ENCODE assay signal across 10 cellular contexts in the genomic region with DNA sequence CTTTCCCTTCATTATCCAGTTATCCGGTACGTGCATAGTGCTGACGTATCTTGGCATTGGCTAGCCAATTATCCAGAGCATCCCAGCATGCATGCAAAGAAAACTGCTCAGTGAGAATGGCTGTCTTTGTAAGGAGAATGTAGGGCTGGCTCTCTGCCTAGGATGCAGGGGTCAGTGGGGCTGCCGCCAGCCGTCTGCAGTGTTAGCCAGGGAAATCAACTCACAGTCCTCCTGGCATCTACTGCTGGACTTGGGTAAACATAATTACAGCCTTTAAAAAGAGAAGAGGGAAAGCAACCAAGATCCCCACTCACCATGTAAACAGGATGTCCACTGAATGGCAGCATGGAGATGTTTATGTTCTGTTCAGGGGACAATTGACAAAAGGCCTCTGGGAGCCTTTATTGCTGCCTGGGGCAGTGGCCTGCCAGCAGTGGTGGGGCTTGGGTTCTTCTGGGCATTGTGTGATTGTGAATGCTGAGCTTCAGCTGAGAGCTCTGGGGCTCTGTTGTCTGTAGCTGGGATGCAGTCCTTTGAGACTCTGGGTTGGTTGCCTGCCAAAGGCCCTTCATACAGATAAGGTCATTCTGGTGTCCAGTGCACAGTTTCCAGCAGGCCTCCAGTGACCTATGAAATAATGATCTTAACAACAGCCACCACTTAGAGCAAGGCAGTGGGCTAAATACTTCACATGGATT.
A peak's percentile ranks its signal among the peaks of the same experiment; 100 is the strongest.
DNase-seq lines count a peak whose midpoint lies in the region; ATAC-seq, FAIRE-seq and TF ChIP-seq lines count a peak whose summit lies in the region.
"Had no signal": no experiment of that assay in that cellular context is flagged by ENCODE, and none has a peak within 500 bp of the region (broad histone marks: within the 10 kb centered on the region; RNA-seq: fewer than 3 reads in every experiment).

No MANE protein-coding gene starts in this region.

- DNase-seq in Ammon's horn (ENCODE audit: low spot score) (peak; percentile 96), NCI-H2196 treated with DMSO at 0.1 percent for 48 hours (lab: John Stamatoyannopoulos, UW; ENCODE audit: unreplicated experiment) (peak; percentile 99), dorsolateral prefrontal cortex (peak; percentile 52 to 93 (median 82)), mucosa of descending colon (peak in 2 of 3 donors; percentile 31), GM12891 (ENCODE audit: insufficient read length, low spot score) (no peak), AML-193 (lab: John Stamatoyannopoulos, UW) (no peak), NCI-H82 (lab: John Stamatoyannopoulos, UW) (no peak), DMS114 treated with DMSO at 0.1 percent for 48 hours (lab: John Stamatoyannopoulos, UW; ENCODE audit: unreplicated experiment) (no peak)

- no peak for FAIRE-seq in GM12891 (lab: Jason Lieb, UNC)
- FAIRE-seq: H1, HTR-8/SVneo had no signal

- H3K4me3 ChIP-seq in dorsolateral prefrontal cortex (peak overlapping the region in 2 of 59 donors; percentile 3 to 17), mucosa of descending colon (no peak overlapping the region)

- no peaks in the 10 kb centered on the region for H3K36me3 ChIP-seq in mucosa of descending colon (ENCODE audit: low read depth)

- TF ChIP-seq POLR2A in GM12891 (IDR thresholded peaks at IDR 0.05; ENCODE audit: low read depth, low read length) = no peak

- H3K4me1 ChIP-seq in mucosa of descending colon (ENCODE audit: low read depth) = no peaks in the 10 kb centered on the region

- intact Hi-C loops in dorsolateral prefrontal cortex (cut with DNase I) = loop anchor here in 1 of 2 donors (10.0 kb wide), 1 partner anchor 159 kb away; no protein-coding TSS in a partner anchor
- intact Hi-C loops in mucosa of descending colon (cut with DNase I, micrococcal nuclease) = no loop called here

- H3K27ac ChIP-seq in dorsolateral prefrontal cortex = peak overlapping the region in 51 of 59 donors; percentile 1 to 81 (median 53)

- ATAC-seq in mucosa of descending colon = peak; percentile 18

- no peaks in the 10 kb centered on the region for H3K9me3 ChIP-seq in mucosa of descending colon

- peaks cover 0 to 13% (median 0%) of the 10 kb centered on the region in 45 donors for H3K27me3 ChIP-seq in dorsolateral prefrontal cortex

- TF ChIP-seq CTCF in dorsolateral prefrontal cortex (IDR thresholded peaks at IDR 0.05 in 54 of 56, conservative IDR thresholded peaks at IDR 0.05 in 2 of 56; ENCODE audit: low read depth in 1 of 56, partially characterized antibody in 56 of 56) (peak in 9 of 56 donors; percentile 4 to 39 (median 20)), mucosa of descending colon (IDR thresholded peaks at IDR 0.05) (no peak)

TF ChIP-seq in GM12891, 5 proteins besides CTCF, POLR2A, EP300 and RAD21:
- no peak for TF ChIP-seq POLR2AphosphoS5 (IDR thresholded peaks at IDR 0.05; ENCODE audit: low read depth, low read length)
- TF ChIP-seq SPI1 (IDR thresholded peaks at IDR 0.05; ENCODE audit: low read depth, low read length) = no peak
- no peak for TF ChIP-seq TAF1 (IDR thresholded peaks at IDR 0.05; ENCODE audit: low read depth, low read length)
- no peak for TF ChIP-seq POU2F2 (IDR thresholded peaks at IDR 0.05; ENCODE audit: low read depth, low read length)
- no peak for TF ChIP-seq PAX5 (IDR thresholded peaks at IDR 0.05; ENCODE audit: insufficient read depth, low read length, severe bottlenecking)

Comparison
In these comparisons a context has a peak if more than half of its experiments do, and no peak if none do; other contexts are left out.
1. DNase-seq: peak in Ammon's horn (single experiment), NCI-H2196 treated with DMSO at 0.1 percent for 48 hours (single experiment), dorsolateral prefrontal cortex (10 of 10) and mucosa of descending colon (2 of 3); none in GM12891 (single experiment), AML-193 (0 of 2), NCI-H82 (single experiment) and DMS114 treated with DMSO at 0.1 percent for 48 hours (single experiment).